ENCODE assay signal across 17 cellular contexts in genomic region chr9:94675008-94675841, GRCh38. TPM values are rescaled to one million over a fixed set of nuclear protein-coding genes. Genes with fewer than 3 reads are reported as not detected.
DNase-seq lines count a peak whose midpoint lies in the region; ATAC-seq and TF ChIP-seq lines count a peak whose summit lies in the region.
"Had no signal": no experiment of that assay in that cellular context is flagged by ENCODE, and none has a peak within 500 bp of the region (broad histone marks: within the 10 kb centered on the region; RNA-seq: fewer than 3 reads in every experiment).

No MANE protein-coding gene starts in this region.

- TF ChIP-seq POLR2A in gastroesophageal sphincter (IDR thresholded peaks at IDR 0.05) (no peak), erythroblast (IDR thresholded peaks at IDR 0.05; ENCODE audit: low read length) (no peak)

- peak; percentile 74 for DNase-seq in GM03348 (ENCODE audit: low spot score)
- peak; percentile 68 for DNase-seq in astrocyte of the cerebellum (ENCODE audit: low read depth)
- no peak for DNase-seq in NCI-H187 treated with DMSO at 0.1 percent for 48 hours (lab: John Stamatoyannopoulos, UW)
- DNase-seq in NK-92 (lab: John Stamatoyannopoulos, UW; ENCODE audit: unreplicated experiment): no peak
- no peak for DNase-seq in erythroblast (lab: John Stamatoyannopoulos, UW)
- no peak for DNase-seq in stimulated activated CD4-positive, alpha-beta T cell treated with anti-CD3 and anti-CD28 coated beads, Interleukin-12 subunit alpha, Interleukin-12 subunit beta, amount 100 ng/mL, for 4 hours
- DNase-seq: activated T-cell treated with anti-CD3 and anti-CD28 coated beads, Interleukin-2, amount 50 U/mL, for 72 hours; Caco-2; caudate nucleus; Kasumi-1; pancreas; stomach; SW 1271 had no signal

- no peak for TF ChIP-seq EP300 in gastroesophageal sphincter (IDR thresholded peaks at IDR 0.05)

- H3K4me1 ChIP-seq in gastroesophageal sphincter: peaks cover 0 to 18% (median 5%) of the 10 kb centered on the region in 3 donors
- H3K4me1 ChIP-seq in skeletal muscle satellite cell (ENCODE audit: control insufficient read depth, insufficient read depth, low read length): peaks cover 33% of the 10 kb centered on the region

- peak overlapping the region; percentile 59 for H3K9ac ChIP-seq in skeletal muscle satellite cell (ENCODE audit: low read depth, low read length)

- TF ChIP-seq CTCF in astrocyte of the cerebellum (IDR thresholded peaks at IDR 0.05; ENCODE audit: low read depth, low read length, missing control alignments): no peak
- TF ChIP-seq CTCF in gastroesophageal sphincter (IDR thresholded peaks at IDR 0.05): peak in 1 of 4 experiments; percentile 9

- no peaks in the 10 kb centered on the region for H3K9me3 ChIP-seq in gastroesophageal sphincter
- no peaks in the 10 kb centered on the region for H3K9me3 ChIP-seq in skeletal muscle satellite cell (replicated peaks; ENCODE audit: low read length)
- H3K9me3 ChIP-seq: Caco-2, pancreas, stomach had no signal

- 56 to 57% methylated on average over 7 of the region's 7 CpGs for WGBS in gastroesophageal sphincter (ENCODE audit: low coverage in 1 of 2), 2 donors

- H3K27ac ChIP-seq in gastroesophageal sphincter: peak overlapping the region in 3 of 4 donors; percentile 34 to 58 (median 38)

- H3K4me3 ChIP-seq in astrocyte of the cerebellum (ENCODE audit: low read depth, low read length): no peak overlapping the region
- no peak overlapping the region for H3K4me3 ChIP-seq in gastroesophageal sphincter
- no peak overlapping the region for H3K4me3 ChIP-seq in skeletal muscle satellite cell (ENCODE audit: low read length)
- H3K4me3 ChIP-seq: pancreas, stomach had no signal

- in situ Hi-C loops in astrocyte of the cerebellum (cut with HindIII; ENCODE audit: low sequenced_read_pairs): no loop called here

- no peaks in the 10 kb centered on the region for H3K36me3 ChIP-seq in gastroesophageal sphincter
- no peaks in the 10 kb centered on the region for H3K36me3 ChIP-seq in skeletal muscle satellite cell (ENCODE audit: insufficient read depth, low read length)
- H3K36me3 ChIP-seq: pancreas, stomach had no signal

- peak; percentile 43 for ATAC-seq in gastroesophageal sphincter
- ATAC-seq: activated CD4-positive, CD25-positive, alpha-beta regulatory T cell treated with anti-CD3 and anti-CD28 coated beads, Interleukin-2, amount 50 U/mL, for 24 hours; activated T-cell treated with anti-CD3 and anti-CD28 coated beads, Interleukin-2, amount 50 U/mL, for 72 hours; esophagus mucosa; pancreas had no signal

- H3K27me3 ChIP-seq in gastroesophageal sphincter: no peaks in the 10 kb centered on the region
- H3K27me3 ChIP-seq in skeletal muscle satellite cell (ENCODE audit: control insufficient read depth, insufficient read depth, low read length): no peaks in the 10 kb centered on the region
- H3K27me3 ChIP-seq: pancreas, stomach had no signal

- H3K4me2 ChIP-seq in skeletal muscle satellite cell (ENCODE audit: low read length): peak overlapping the region; percentile 43

RNA-seq across cellular contexts. Expression of gene FBP1, which starts 35.9 kb away (rescaled TPM):
- total RNA-seq in gastroesophageal sphincter: 1 to 10 TPM in 2 of 4 donors, under 1 TPM in 1, not detected in 1; 0.72 to 6.3 (median 2.3) TPM
- under 0.01 TPM in 1 of 2 replicates, not detected in the other for total RNA-seq in skeletal muscle satellite cell (2012; rRNA removed)

RNA-seq across cellular contexts. Expression of gene AOPEP, which starts 51.3 kb away (rescaled TPM):
- 100 to 1,000 TPM; 252 to 375 (median 312) TPM for total RNA-seq in gastroesophageal sphincter
- total RNA-seq in skeletal muscle satellite cell (2012; rRNA removed): 12.9 and 14.2 TPM in 2 replicates

Comparison
In these comparisons a context has a peak if more than half of its experiments do, and no peak if none do; other contexts are left out.
1. DNase-seq: peak in GM03348 (single experiment) and astrocyte of the cerebellum (single experiment); none in NCI-H187 treated with DMSO at 0.1 percent for 48 hours (single experiment), NK-92 (single experiment), erythroblast (0 of 2) and stimulated activated CD4-positive, alpha-beta T cell treated with anti-CD3 and anti-CD28 coated beads, Interleukin-12 subunit alpha, Interleukin-12 subunit beta, amount 100 ng/mL, for 4 hours (single experiment).